19 cellular contexts compared by ENCODE assay signal in genomic region chr17:34614698-34615097, GRCh38. TPM values are rescaled to one million over a fixed set of nuclear protein-coding genes. Genes with fewer than 3 reads are reported as not detected.
"Had no signal": no experiment of that assay in that cellular context is flagged by ENCODE, and none has a peak within 500 bp of the region (broad histone marks: within the 10 kb centered on the region; RNA-seq: fewer than 3 reads in every experiment).

No MANE protein-coding gene starts in this region.

- H3K27me3 ChIP-seq: brain microvascular endothelial cell had no signal

- ATAC-seq: activated naive CD4-positive, alpha-beta T cell treated with anti-CD3 and anti-CD28 coated beads, Interleukin-2, amount 50 U/mL, for 72 hours; effector memory CD8-positive, alpha-beta T cell had no signal

- H3K9me3 ChIP-seq: neutrophil, stomach, thoracic aorta had no signal

- DNase-seq: activated CD4-positive, alpha-beta T cell treated with anti-CD3 and anti-CD28 coated beads, Interleukin-2, amount 50 U/mL, for 1 hour; activated effector memory CD4-positive, alpha-beta T cell treated with anti-CD3 and anti-CD28 coated beads, Interleukin-2, amount 50 U/mL, for 16 hours; activated T-cell treated with anti-CD3 and anti-CD28 coated beads, Interleukin-2, amount 50 U/mL, for 1 hour; amniotic stem cell; brain microvascular endothelial cell; cerebellar nuclear complex; effector memory CD8-positive, alpha-beta T cell; hypothalamus; stimulated activated CD4-positive, alpha-beta T cell treated with anti-CD3 and anti-CD28 coated beads, Interleukin-15, amount 100 ng/mL, for 24 hours; stimulated activated CD4-positive, alpha-beta T cell treated with anti-CD3 and anti-CD28 coated beads, Interleukin-4, amount 100 ng/mL, for 24 hours; stomach had no signal

- FAIRE-seq: TTC549, urothelium cell line had no signal

- H3K4me3 ChIP-seq: stomach, thoracic aorta had no signal

- H3K36me3 ChIP-seq: brain microvascular endothelial cell, neutrophil, stomach, thoracic aorta had no signal

- H3K27ac ChIP-seq: brain microvascular endothelial cell, neutrophil, stomach, thoracic aorta had no signal

RNA-seq across cellular contexts. Expression of gene TMEM132E, which starts 35.3 kb away (rescaled TPM):
- total RNA-seq: activated naive CD4-positive, alpha-beta T cell treated with anti-CD3 and anti-CD28 coated beads, Interleukin-2, amount 50 U/mL, for 72 hours; epithelial cell of proximal tubule; glomerular endothelial cell; myocyte had no signal
